Comparison of ENCODE assay signal across 19 cellular contexts in genomic region chr3:69882560-69882959, GRCh38.
DNase-seq lines count a peak whose midpoint lies in the region; FAIRE-seq and TF ChIP-seq lines count a peak whose summit lies in the region.
"Had no signal": no experiment of that assay in that cellular context is flagged by ENCODE, and none has a peak within 500 bp of the region (broad histone marks: within the 10 kb centered on the region; RNA-seq: fewer than 3 reads in every experiment).

No MANE protein-coding gene starts in this region.

- H3K27me3 ChIP-seq in ovary = no peaks in the 10 kb centered on the region
- H3K27me3 ChIP-seq: BLaER1 had no signal

- H3K4me3 ChIP-seq in retinal pigment epithelial cell (ENCODE audit: low read length) (peak overlapping the region; percentile 81), ovary (no peak overlapping the region)
- H3K4me3 ChIP-seq: BLaER1, K562 had no signal

- no peak for TF ChIP-seq POLR2A in ovary (IDR thresholded peaks at IDR 0.05)

- H3K9me3 ChIP-seq in ovary = no peaks in the 10 kb centered on the region
- H3K9me3 ChIP-seq: BLaER1 had no signal

- intact Hi-C loops in ovary (cut with DNase I) (no loop called here), posterior cingulate gyrus (cut with DNase I) (no loop called here)

- peak; percentile 79 for FAIRE-seq in RCC 7860 (lab: Jason Lieb, UNC)
- FAIRE-seq: A204.1, GM12891, GM18507, K562 had no signal

- H3K27ac ChIP-seq in ovary = no peak overlapping the region
- H3K27ac ChIP-seq: BLaER1 had no signal

- in situ Hi-C loops in Caki2 (cut with HindIII; ENCODE audit: low pct_unique_long_range_greater_than_20kb, low sequenced_read_pairs) = no loop called here

- TF ChIP-seq CTCF in retinal pigment epithelial cell (conservative IDR thresholded peaks at IDR 0.05; ENCODE audit: low read depth, low read length) (no peak), ovary (IDR thresholded peaks at IDR 0.05) (no peak)

- WGBS in ovary, 3 donors = 91 to 93% (median 92%) methylated on average over 4 of the region's 4 CpGs

- H3K36me3 ChIP-seq in ovary = no peaks in the 10 kb centered on the region
- H3K36me3 ChIP-seq: BLaER1 had no signal

- DNase-seq in Caki2 (ENCODE audit: low read depth) = peak; percentile 75
- DNase-seq in RCC 7860 (ENCODE audit: low spot score) = peak; percentile 43
- peak; percentile 60 for DNase-seq in kidney tubule cell (ENCODE audit: low spot score)
- no peak for DNase-seq in retinal pigment epithelial cell (ENCODE audit: low read depth)
- no peak for DNase-seq in 8988T
- no peak for DNase-seq in ovary
- no peak for DNase-seq in posterior cingulate gyrus
- DNase-seq: CD4-positive, alpha-beta memory T cell; DMS 273 treated with DMSO at 0.1 percent for 48 hours; DMS53; DND-41; EL; GOT3; H7 had no signal

- no peak for TF ChIP-seq EP300 in ovary (IDR thresholded peaks at IDR 0.05)

- no peaks in the 10 kb centered on the region for H3K4me1 ChIP-seq in ovary (ENCODE audit: insufficient read depth)
- H3K4me1 ChIP-seq: BLaER1 had no signal

Comparison
In these comparisons a context has a peak if more than half of its experiments do, and no peak if none do; other contexts are left out.
1. DNase-seq: peak in Caki2 (single experiment), RCC 7860 (single experiment) and kidney tubule cell (single experiment); none in retinal pigment epithelial cell (single experiment), 8988T (single experiment), ovary (0 of 5) and posterior cingulate gyrus (0 of 10).